In the genomic region with DNA sequence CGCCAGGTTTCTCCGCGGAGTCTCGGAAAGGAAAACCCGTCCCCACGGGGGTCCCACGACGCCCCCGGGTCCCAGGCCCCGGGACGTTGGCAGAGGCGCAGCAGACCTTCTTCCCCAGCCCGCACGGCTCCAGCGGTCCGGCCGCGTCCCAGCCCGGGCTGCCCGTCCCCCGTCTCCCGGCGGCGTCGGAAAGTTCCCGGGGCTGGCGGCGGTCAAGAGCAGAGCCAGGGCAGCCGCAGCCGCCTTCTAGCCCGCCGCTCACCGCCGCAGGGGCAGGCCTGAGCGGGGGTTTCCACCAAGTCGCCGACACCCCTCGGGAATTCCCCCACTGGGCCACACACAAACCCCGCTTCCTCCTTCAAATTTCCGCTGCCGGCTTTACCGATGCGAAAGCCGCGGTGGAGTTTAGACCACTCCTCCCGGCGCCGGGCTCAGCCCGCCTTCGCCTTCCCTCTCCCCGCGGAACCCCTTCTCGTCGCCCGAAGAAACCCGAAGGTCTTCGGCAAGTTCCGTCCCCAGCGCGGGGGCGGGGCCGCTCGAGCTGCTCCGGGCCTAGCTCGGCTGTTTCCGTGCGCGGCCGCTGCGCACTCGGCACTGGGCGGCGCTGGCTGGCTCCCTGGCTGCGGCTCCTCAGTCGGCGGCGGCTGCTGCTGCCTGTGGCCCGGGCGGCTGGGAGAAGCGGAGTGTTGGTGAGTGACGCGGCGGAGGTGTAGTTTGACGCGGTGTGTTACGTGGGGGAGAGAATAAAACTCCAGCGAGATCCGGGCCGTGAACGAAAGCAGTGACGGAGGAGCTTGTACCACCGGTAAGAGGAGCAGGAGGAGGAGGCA, we compare ENCODE assay signal across 1 cellular context.
TF ChIP-seq lines count a peak whose summit lies in the region.

A gene (plus strand): TSS at position 633 of the 830 bp plus-strand sequence. CDS start 25,674 bp downstream, outside the sequence.

TF ChIP-seq in K562, 482 proteins besides CTCF, POLR2A, EP300 and RAD21 (continued from another document):
- peak; percentile 79 for TF ChIP-seq TAF1 (IDR thresholded peaks at IDR 0.05; ENCODE audit: control insufficient read depth, extremely low read depth, insufficient read depth, low read length, severe bottlenecking)
- TF ChIP-seq, protein P1, sequence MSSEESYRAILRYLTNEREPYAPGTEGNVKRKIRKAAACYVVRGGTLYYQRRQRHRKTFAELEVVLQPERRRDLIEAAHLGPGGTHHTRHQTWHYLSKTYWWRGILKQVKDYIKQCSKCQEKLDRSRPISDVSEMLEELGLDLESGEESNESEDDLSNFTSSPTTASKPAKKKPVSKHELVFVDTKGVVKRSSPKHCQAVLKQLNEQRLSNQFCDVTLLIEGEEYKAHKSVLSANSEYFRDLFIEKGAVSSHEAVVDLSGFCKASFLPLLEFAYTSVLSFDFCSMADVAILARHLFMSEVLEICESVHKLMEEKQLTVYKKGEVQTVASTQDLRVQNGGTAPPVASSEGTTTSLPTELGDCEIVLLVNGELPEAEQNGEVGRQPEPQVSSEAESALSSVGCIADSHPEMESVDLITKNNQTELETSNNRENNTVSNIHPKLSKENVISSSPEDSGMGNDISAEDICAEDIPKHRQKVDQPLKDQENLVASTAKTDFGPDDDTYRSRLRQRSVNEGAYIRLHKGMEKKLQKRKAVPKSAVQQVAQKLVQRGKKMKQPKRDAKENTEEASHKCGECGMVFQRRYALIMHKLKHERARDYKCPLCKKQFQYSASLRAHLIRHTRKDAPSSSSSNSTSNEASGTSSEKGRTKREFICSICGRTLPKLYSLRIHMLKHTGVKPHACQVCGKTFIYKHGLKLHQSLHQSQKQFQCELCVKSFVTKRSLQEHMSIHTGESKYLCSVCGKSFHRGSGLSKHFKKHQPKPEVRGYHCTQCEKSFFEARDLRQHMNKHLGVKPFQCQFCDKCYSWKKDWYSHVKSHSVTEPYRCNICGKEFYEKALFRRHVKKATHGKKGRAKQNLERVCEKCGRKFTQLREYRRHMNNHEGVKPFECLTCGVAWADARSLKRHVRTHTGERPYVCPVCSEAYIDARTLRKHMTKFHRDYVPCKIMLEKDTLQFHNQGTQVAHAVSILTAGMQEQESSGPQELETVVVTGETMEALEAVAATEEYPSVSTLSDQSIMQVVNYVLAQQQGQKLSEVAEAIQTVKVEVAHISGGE (CRISPR knock-in tag; IDR thresholded peaks at IDR 0.05), result peak in 1 of 3 experiments; percentile 69; a peak in 2 of 6 replicates
- no peak for TF ChIP-seq DDX20 (tag; IDR thresholded peaks at IDR 0.05; ENCODE audit: low read depth)
- peak; percentile 58 for TF ChIP-seq RBBP5 (IDR thresholded peaks at IDR 0.05; ENCODE audit: borderline replicate concordance, insufficient read depth, low read length, poor library complexity, severe bottlenecking)
- peak; percentile 57 for TF ChIP-seq MEIS2 (IDR thresholded peaks at IDR 0.05; ENCODE audit: partially characterized antibody)
- no peak for TF ChIP-seq ZZZ3 (IDR thresholded peaks at IDR 0.05)
- no peak for TF ChIP-seq FOSL1 (tag; conservative IDR thresholded peaks at IDR 0.05)
- peak in 1 of 2 experiments; percentile 66; a peak in 1 of 4 replicates for TF ChIP-seq CSDE1 (IDR thresholded peaks at IDR 0.05)
- TF ChIP-seq, protein P2, sequence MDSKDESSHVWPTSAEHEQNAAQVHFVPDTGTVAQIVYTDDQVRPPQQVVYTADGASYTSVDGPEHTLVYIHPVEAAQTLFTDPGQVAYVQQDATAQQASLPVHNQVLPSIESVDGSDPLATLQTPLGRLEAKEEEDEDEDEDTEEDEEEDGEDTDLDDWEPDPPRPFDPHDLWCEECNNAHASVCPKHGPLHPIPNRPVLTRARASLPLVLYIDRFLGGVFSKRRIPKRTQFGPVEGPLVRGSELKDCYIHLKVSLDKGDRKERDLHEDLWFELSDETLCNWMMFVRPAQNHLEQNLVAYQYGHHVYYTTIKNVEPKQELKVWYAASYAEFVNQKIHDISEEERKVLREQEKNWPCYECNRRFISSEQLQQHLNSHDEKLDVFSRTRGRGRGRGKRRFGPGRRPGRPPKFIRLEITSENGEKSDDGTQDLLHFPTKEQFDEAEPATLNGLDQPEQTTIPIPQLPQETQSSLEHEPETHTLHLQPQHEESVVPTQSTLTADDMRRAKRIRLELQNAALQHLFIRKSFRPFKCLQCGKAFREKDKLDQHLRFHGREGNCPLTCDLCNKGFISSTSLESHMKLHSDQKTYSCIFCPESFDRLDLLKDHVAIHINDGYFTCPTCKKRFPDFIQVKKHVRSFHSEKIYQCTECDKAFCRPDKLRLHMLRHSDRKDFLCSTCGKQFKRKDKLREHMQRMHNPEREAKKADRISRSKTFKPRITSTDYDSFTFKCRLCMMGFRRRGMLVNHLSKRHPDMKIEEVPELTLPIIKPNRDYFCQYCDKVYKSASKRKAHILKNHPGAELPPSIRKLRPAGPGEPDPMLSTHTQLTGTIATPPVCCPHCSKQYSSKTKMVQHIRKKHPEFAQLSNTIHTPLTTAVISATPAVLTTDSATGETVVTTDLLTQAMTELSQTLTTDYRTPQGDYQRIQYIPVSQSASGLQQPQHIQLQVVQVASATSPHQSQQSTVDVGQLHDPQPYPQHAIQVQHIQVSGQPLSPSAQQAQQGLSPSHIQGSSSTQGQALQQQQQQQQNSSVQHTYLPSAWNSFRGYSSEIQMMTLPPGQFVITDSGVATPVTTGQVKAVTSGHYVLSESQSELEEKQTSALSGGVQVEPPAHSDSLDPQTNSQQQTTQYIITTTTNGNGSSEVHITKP (IDR thresholded peaks at IDR 0.05; ENCODE audit: partially characterized antibody), result peak; percentile 76
- TF ChIP-seq, protein P3, sequence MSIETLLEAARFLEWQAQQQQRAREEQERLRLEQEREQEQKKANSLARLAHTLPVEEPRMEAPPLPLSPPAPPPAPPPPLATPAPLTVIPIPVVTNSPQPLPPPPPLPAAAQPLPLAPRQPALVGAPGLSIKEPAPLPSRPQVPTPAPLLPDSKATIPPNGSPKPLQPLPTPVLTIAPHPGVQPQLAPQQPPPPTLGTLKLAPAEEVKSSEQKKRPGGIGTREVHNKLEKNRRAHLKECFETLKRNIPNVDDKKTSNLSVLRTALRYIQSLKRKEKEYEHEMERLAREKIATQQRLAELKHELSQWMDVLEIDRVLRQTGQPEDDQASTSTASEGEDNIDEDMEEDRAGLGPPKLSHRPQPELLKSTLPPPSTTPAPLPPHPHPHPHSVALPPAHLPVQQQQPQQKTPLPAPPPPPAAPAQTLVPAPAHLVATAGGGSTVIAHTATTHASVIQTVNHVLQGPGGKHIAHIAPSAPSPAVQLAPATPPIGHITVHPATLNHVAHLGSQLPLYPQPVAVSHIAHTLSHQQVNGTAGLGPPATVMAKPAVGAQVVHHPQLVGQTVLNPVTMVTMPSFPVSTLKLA (conservative IDR thresholded peaks at IDR 0.05), result peak in 1 of 2 experiments; percentile 36; a peak in 1 of 4 replicates
- no peak for TF ChIP-seq TRIM28 (IDR thresholded peaks at IDR 0.05)
- no peak for TF ChIP-seq KDM2B (CRISPR knock-in tag; IDR thresholded peaks at IDR 0.05)
- no peak for TF ChIP-seq ZNF75A (CRISPR knock-in tag; IDR thresholded peaks at IDR 0.05)
- TF ChIP-seq, protein P4, sequence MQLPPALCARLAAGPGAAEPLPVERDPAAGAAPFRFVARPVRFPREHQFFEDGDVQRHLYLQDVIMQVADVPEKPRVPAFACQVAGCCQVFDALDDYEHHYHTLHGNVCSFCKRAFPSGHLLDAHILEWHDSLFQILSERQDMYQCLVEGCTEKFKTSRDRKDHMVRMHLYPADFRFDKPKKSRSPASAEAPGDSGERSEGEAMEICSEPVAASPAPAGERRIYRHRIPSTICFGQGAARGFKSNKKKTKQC (CRISPR knock-in tag; IDR thresholded peaks at IDR 0.05), result no peak
- TF ChIP-seq, protein P5, sequence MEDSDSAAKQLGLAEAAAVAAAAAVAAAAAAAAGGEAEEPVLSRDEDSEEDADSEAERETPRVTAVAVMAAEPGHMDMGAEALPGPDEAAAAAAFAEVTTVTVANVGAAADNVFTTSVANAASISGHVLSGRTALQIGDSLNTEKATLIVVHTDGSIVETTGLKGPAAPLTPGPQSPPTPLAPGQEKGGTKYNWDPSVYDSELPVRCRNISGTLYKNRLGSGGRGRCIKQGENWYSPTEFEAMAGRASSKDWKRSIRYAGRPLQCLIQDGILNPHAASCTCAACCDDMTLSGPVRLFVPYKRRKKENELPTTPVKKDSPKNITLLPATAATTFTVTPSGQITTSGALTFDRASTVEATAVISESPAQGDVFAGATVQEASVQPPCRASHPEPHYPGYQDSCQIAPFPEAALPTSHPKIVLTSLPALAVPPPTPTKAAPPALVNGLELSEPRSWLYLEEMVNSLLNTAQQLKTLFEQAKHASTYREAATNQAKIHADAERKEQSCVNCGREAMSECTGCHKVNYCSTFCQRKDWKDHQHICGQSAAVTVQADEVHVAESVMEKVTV (CRISPR knock-in tag; IDR thresholded peaks at IDR 0.05), result peak; percentile 100
- TF ChIP-seq, protein P6, sequence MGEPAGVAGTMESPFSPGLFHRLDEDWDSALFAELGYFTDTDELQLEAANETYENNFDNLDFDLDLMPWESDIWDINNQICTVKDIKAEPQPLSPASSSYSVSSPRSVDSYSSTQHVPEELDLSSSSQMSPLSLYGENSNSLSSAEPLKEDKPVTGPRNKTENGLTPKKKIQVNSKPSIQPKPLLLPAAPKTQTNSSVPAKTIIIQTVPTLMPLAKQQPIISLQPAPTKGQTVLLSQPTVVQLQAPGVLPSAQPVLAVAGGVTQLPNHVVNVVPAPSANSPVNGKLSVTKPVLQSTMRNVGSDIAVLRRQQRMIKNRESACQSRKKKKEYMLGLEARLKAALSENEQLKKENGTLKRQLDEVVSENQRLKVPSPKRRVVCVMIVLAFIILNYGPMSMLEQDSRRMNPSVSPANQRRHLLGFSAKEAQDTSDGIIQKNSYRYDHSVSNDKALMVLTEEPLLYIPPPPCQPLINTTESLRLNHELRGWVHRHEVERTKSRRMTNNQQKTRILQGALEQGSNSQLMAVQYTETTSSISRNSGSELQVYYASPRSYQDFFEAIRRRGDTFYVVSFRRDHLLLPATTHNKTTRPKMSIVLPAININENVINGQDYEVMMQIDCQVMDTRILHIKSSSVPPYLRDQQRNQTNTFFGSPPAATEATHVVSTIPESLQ (CRISPR knock-in tag; IDR thresholded peaks at IDR 0.05), result peak; percentile 79; the same call in 1 of the 2 replicates
- 0 out of 2 replicates have a peak, but pooled peaks have one; percentile 62 for TF ChIP-seq FOXP1 (CRISPR knock-in tag; IDR thresholded peaks at IDR 0.05)
- no peak for TF ChIP-seq ZNF324 (CRISPR knock-in tag; IDR thresholded peaks at IDR 0.05)
- TF ChIP-seq HNRNPLL (IDR thresholded peaks at IDR 0.05; ENCODE audit: low read depth, low read length, poor library complexity, severe bottlenecking), result peak; percentile 71
- TF ChIP-seq, protein P7, sequence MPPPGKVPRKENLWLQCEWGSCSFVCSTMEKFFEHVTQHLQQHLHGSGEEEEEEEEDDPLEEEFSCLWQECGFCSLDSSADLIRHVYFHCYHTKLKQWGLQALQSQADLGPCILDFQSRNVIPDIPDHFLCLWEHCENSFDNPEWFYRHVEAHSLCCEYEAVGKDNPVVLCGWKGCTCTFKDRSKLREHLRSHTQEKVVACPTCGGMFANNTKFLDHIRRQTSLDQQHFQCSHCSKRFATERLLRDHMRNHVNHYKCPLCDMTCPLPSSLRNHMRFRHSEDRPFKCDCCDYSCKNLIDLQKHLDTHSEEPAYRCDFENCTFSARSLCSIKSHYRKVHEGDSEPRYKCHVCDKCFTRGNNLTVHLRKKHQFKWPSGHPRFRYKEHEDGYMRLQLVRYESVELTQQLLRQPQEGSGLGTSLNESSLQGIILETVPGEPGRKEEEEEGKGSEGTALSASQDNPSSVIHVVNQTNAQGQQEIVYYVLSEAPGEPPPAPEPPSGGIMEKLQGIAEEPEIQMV (tag; conservative IDR thresholded peaks at IDR 0.05; ENCODE audit: low read depth), result no peak
- TF ChIP-seq ARNT (IDR thresholded peaks at IDR 0.05), result no peak
- no peak for TF ChIP-seq HLTF (IDR thresholded peaks at IDR 0.05)
- TF ChIP-seq, protein P8, sequence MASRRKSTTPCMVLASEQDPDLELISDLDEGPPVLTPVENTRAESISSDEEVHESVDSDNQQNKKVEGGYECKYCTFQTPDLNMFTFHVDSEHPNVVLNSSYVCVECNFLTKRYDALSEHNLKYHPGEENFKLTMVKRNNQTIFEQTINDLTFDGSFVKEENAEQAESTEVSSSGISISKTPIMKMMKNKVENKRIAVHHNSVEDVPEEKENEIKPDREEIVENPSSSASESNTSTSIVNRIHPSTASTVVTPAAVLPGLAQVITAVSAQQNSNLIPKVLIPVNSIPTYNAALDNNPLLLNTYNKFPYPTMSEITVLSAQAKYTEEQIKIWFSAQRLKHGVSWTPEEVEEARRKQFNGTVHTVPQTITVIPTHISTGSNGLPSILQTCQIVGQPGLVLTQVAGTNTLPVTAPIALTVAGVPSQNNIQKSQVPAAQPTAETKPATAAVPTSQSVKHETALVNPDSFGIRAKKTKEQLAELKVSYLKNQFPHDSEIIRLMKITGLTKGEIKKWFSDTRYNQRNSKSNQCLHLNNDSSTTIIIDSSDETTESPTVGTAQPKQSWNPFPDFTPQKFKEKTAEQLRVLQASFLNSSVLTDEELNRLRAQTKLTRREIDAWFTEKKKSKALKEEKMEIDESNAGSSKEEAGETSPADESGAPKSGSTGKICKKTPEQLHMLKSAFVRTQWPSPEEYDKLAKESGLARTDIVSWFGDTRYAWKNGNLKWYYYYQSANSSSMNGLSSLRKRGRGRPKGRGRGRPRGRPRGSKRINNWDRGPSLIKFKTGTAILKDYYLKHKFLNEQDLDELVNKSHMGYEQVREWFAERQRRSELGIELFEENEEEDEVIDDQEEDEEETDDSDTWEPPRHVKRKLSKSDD (conservative IDR thresholded peaks at IDR 0.05; ENCODE audit: low read length), result no peak
- no peak for TF ChIP-seq CBFB (CRISPR knock-in tag; IDR thresholded peaks at IDR 0.05)
- TF ChIP-seq, protein P9, sequence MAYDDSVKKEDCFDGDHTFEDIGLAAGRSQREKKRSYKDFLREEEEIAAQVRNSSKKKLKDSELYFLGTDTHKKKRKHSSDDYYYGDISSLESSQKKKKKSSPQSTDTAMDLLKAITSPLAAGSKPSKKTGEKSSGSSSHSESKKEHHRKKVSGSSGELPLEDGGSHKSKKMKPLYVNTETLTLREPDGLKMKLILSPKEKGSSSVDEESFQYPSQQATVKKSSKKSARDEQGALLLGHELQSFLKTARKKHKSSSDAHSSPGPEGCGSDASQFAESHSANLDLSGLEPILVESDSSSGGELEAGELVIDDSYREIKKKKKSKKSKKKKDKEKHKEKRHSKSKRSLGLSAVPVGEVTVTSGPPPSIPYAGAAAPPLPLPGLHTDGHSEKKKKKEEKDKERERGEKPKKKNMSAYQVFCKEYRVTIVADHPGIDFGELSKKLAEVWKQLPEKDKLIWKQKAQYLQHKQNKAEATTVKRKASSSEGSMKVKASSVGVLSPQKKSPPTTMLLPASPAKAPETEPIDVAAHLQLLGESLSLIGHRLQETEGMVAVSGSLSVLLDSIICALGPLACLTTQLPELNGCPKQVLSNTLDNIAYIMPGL (CRISPR knock-in tag; IDR thresholded peaks at IDR 0.05), result 0 out of 2 replicates have a peak, but pooled peaks have one; percentile 22
- no peak for TF ChIP-seq JUN (IDR thresholded peaks at IDR 0.05; ENCODE audit: borderline replicate concordance, low read depth, low read length)
- 0 out of 2 replicates have a peak, but pooled peaks have one; percentile 22 for TF ChIP-seq JUN (CRISPR knock-in tag; IDR thresholded peaks at IDR 0.05; ENCODE audit: borderline replicate concordance)
- no peak for TF ChIP-seq ZNF3 (CRISPR knock-in tag; IDR thresholded peaks at IDR 0.05)
- TF ChIP-seq ZNF766 (CRISPR knock-in tag; conservative IDR thresholded peaks at IDR 0.05), result no peak
- peak; percentile 45 for TF ChIP-seq CXXC5 (CRISPR knock-in tag; IDR thresholded peaks at IDR 0.05)
